Comparison of ENCODE assay signal across 11 cellular contexts in genomic region chr5:32507738-32508434, GRCh38.
DNase-seq lines count a peak whose midpoint lies in the region; ATAC-seq, FAIRE-seq and TF ChIP-seq lines count a peak whose summit lies in the region.
"Had no signal": no experiment of that assay in that cellular context is flagged by ENCODE, and none has a peak within 500 bp of the region (broad histone marks: within the 10 kb centered on the region; RNA-seq: fewer than 3 reads in every experiment).

No MANE protein-coding gene starts in this region.

- no peak for FAIRE-seq in pancreas (lab: Jason Lieb, UNC)
- FAIRE-seq in GM12891 (lab: Jason Lieb, UNC): no peak

- intact Hi-C loops in pancreas (cut with DNase I) (no loop called here), dorsolateral prefrontal cortex (cut with DNase I) (loop anchor here (5.0 kb wide), 1 partner anchor 79 kb away; the partner anchor contains the start of gene SUB1 (in 2 of the 2))

- WGBS in pancreas, 2 donors: 28% methylated on average over 7 of the region's 7 CpGs

- no peak overlapping the region for H3K4me3 ChIP-seq in epithelial cell of esophagus (ENCODE audit: low read length)
- no peak overlapping the region for H3K4me3 ChIP-seq in pancreas
- no peak overlapping the region for H3K4me3 ChIP-seq in dorsolateral prefrontal cortex
- H3K4me3 ChIP-seq: thyroid gland had no signal

- peak in 3 of 4 donors; percentile 45 to 53 (median 52) for ATAC-seq in pancreas
- ATAC-seq in GM18511 (IDR thresholded peaks at IDR 0.05; ENCODE audit: unreplicated experiment): no peak
- ATAC-seq: left colon had no signal

- no peaks in the 10 kb centered on the region for H3K9me3 ChIP-seq in pancreas
- H3K9me3 ChIP-seq: thyroid gland had no signal

- no peaks in the 10 kb centered on the region for H3K27me3 ChIP-seq in pancreas
- H3K27me3 ChIP-seq in dorsolateral prefrontal cortex: no peaks in the 10 kb centered on the region
- H3K27me3 ChIP-seq: thyroid gland had no signal

- TF ChIP-seq CTCF in C4-2B (conservative IDR thresholded peaks at IDR 0.05): no peak
- no peak for TF ChIP-seq CTCF in epithelial cell of esophagus (IDR thresholded peaks at IDR 0.05; ENCODE audit: insufficient read depth, low read depth, low read length, missing control alignments)
- TF ChIP-seq CTCF in pancreas (IDR thresholded peaks at IDR 0.05): no peak
- no peak for TF ChIP-seq CTCF in dorsolateral prefrontal cortex (IDR thresholded peaks at IDR 0.05 in 54 of 56, conservative IDR thresholded peaks at IDR 0.05 in 2 of 56; ENCODE audit: low read depth in 1 of 56, partially characterized antibody in 56 of 56)

- DNase-seq in NCI-H226 (peak; percentile 93), epithelial cell of esophagus (ENCODE audit: low read depth) (peak; percentile 96), pancreas (no peak), dorsolateral prefrontal cortex (no peak), GM12891 (ENCODE audit: insufficient read length, low spot score) (no peak), GM19240 (ENCODE audit: insufficient read length, low spot score) (no peak)
- DNase-seq: left colon, NCI-H1436 treated with DMSO at 0.1 percent for 48 hours, thyroid gland had no signal

- no peaks in the 10 kb centered on the region for H3K4me1 ChIP-seq in pancreas

- no peak for TF ChIP-seq POLR2A in GM12891 (IDR thresholded peaks at IDR 0.05; ENCODE audit: low read depth, low read length)

- H3K27ac ChIP-seq in C4-2B: peak overlapping the region; percentile 31; the same call in 1 of the 2 replicates
- no peak overlapping the region for H3K27ac ChIP-seq in pancreas
- H3K27ac ChIP-seq in dorsolateral prefrontal cortex: no peak overlapping the region
- H3K27ac ChIP-seq: thyroid gland had no signal

- no peaks in the 10 kb centered on the region for H3K36me3 ChIP-seq in pancreas
- H3K36me3 ChIP-seq: thyroid gland had no signal

TF ChIP-seq in GM12891, 5 proteins besides CTCF, POLR2A, EP300 and RAD21:
- TF ChIP-seq POLR2AphosphoS5 (IDR thresholded peaks at IDR 0.05; ENCODE audit: low read depth, low read length) (no peak), SPI1 (IDR thresholded peaks at IDR 0.05; ENCODE audit: low read depth, low read length) (no peak), POU2F2 (IDR thresholded peaks at IDR 0.05; ENCODE audit: low read depth, low read length) (no peak), TAF1 (IDR thresholded peaks at IDR 0.05; ENCODE audit: low read depth, low read length) (no peak), PAX5 (IDR thresholded peaks at IDR 0.05; ENCODE audit: insufficient read depth, low read length, severe bottlenecking) (no peak)

Comparison
In these comparisons a context has a peak if more than half of its experiments do, and no peak if none do; other contexts are left out.
1. DNase-seq: peak in NCI-H226 (single experiment) and epithelial cell of esophagus (single experiment); none in pancreas (0 of 6), dorsolateral prefrontal cortex (0 of 10), GM12891 (single experiment) and GM19240 (single experiment).
2. intact Hi-C loops: an anchor here in dorsolateral prefrontal cortex (5.0 kb wide); none called in pancreas.